ENCODE assay signal across 14 cellular contexts in the genomic region with DNA sequence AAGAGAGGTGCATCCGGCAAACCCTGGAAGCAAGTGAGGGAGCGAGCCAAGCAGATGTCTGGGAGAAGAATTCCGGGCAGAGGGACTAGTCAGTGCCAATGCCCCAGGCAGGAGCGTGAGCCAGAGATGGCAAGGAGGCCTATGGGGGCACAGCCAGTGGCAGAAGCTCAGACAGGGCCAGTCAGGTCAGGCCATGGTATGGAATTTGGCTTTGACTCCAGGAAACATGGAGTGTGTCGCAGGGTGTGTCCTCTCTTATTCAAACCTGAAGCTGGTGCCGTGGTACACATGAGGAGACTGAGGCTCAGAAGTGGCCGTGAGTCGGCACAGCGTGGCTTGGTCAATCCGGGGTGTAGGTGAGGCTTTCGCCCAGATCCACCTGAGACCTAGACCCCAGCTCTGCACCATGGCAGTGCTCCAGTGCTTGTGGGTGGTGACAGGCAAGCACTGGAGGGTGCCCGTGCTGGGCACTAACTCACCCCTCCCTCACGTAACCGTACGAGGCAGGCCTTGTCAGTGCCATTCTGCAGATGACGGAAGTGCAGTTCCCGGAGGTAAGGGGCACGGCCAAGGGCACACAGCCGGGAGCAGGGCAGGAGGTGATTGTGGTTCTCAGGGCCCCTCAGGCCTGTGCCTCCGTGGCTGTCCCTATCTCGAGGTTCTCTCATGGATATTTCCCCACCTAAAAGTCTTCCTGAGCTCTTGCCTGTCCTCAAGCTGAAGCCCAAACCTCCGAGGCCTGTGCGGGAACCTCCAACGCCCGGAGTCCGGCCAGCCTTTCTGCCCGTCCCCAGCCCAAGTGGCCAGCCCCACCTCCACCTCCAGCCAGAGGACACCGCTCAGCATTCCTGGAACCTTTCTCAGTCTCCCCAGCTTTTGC. TPM values are rescaled to one million over a fixed set of nuclear protein-coding genes. Genes with fewer than 3 reads are reported as not detected.
DNase-seq lines count a peak whose midpoint lies in the region; ATAC-seq, FAIRE-seq and TF ChIP-seq lines count a peak whose summit lies in the region.
"Had no signal": no experiment of that assay in that cellular context is flagged by ENCODE, and none has a peak within 500 bp of the region (broad histone marks: within the 10 kb centered on the region; RNA-seq: fewer than 3 reads in every experiment).

No MANE protein-coding gene starts in this region.

- no peaks in the 10 kb centered on the region for H3K27me3 Mint-ChIP-seq in CD8-positive, alpha-beta T cell (ENCODE audit: low read depth)
- H3K27me3 Mint-ChIP-seq in naive thymus-derived CD8-positive, alpha-beta T cell = no peaks in the 10 kb centered on the region
- H3K27me3 Mint-ChIP-seq: activated T-helper 17 cell treated with anti-CD3 and anti-CD28 coated beads, Interleukin-2, amount 50 U/mL, for 72 hours had no signal

- no peak for TF ChIP-seq RAD21 in K562 (CRISPR knock-in tag; conservative IDR thresholded peaks at IDR 0.05 in 1 of 2, IDR thresholded peaks at IDR 0.05 in 1 of 2)

- no peaks in the 10 kb centered on the region for H4K20me1 ChIP-seq in K562 (replicated peaks; ENCODE audit: control insufficient read depth, insufficient read depth, low read length)

- no peak overlapping the region for H3K27ac ChIP-seq in CD8-positive, alpha-beta T cell (ENCODE audit: low read depth, low read length)
- H3K27ac ChIP-seq in K562 (ENCODE audit: extremely low read depth, low read depth, low read length) = no peak overlapping the region; the same call in 2 of the 3 replicates
- H3K27ac ChIP-seq: SK-N-MC had no signal

- TF ChIP-seq EP300 in K562 (IDR thresholded peaks at IDR 0.05; ENCODE audit: low read length) = no peak

- H3K4me3 ChIP-seq in CD8-positive, alpha-beta T cell (ENCODE audit: low read depth, low read length) = no peak overlapping the region
- H3K4me3 ChIP-seq in K562 = no peak overlapping the region
- H3K4me3 ChIP-seq: esophagus muscularis mucosa, SK-N-MC had no signal

- 86% methylated on average over 28 of the region's 28 CpGs for WGBS in K562 (ENCODE audit: insufficient coverage, low coverage, missing lambda C conversion rate)

- no peak for FAIRE-seq in K562 (lab: Jason Lieb, UNC)

- H3K4me1 ChIP-seq in CD8-positive, alpha-beta T cell (ENCODE audit: insufficient read depth, low read length) = peaks cover 42% of the 10 kb centered on the region
- H3K4me1 ChIP-seq in K562 (replicated peaks in 1 of 2; ENCODE audit: control insufficient read depth in 2 of 2, insufficient read depth in 2 of 2, low read length in 2 of 2) = peaks cover 25 to 52% of the 10 kb centered on the region in 2 experiments

- POLR2A ChIA-PET in CD8-positive, alpha-beta T cell (lab: Charles Lee) = interaction anchor here (2.7 kb wide), 1 partner anchor 11 kb away, joined by 14 read pairs; no protein-coding TSS in a partner anchor
- POLR2A ChIA-PET in K562 (lab: Yijun Ruan, JAX) = interaction anchor here (0.5 to 1.9 kb wide), 5 partner anchors 8 to 230 kb away, joined by 3 to 8 read pairs (median 3); no protein-coding TSS in a partner anchor
- POLR2A ChIA-PET in naive thymus-derived CD8-positive, alpha-beta T cell (lab: Charles Lee) = interaction anchor here (0.9 to 11.0 kb wide), 6 partner anchors 8 to 20 kb away, joined by 3 to 147 read pairs (median 5); partner anchors contain the start of gene SPI1

- intact Hi-C loops in CD8-positive, alpha-beta T cell (cut with DNase I, micrococcal nuclease) = no loop called here
- intact Hi-C loops in K562 (cut with micrococcal nuclease) = no loop called here

- no peaks in the 10 kb centered on the region for H3K36me3 ChIP-seq in CD8-positive, alpha-beta T cell (ENCODE audit: insufficient read depth, low read length)
- no peaks in the 10 kb centered on the region for H3K36me3 ChIP-seq in K562 (ENCODE audit: control insufficient read depth, insufficient read depth, low read length)
- H3K36me3 ChIP-seq: esophagus muscularis mucosa had no signal

- in situ Hi-C loops in K562 (cut with MboI) = no loop called here

- H3K9me1 ChIP-seq in K562 (ENCODE audit: control insufficient read depth, insufficient read depth, low read length) = no peaks in the 10 kb centered on the region

- ATAC-seq in CD8-positive, alpha-beta T cell = no peak
- no peak for ATAC-seq in K562
- ATAC-seq in naive thymus-derived CD8-positive, alpha-beta T cell = no peak
- no peak for ATAC-seq in HG02852 (IDR thresholded peaks at IDR 0.05; ENCODE audit: unreplicated experiment)
- ATAC-seq: activated T-helper 17 cell treated with anti-CD3 and anti-CD28 coated beads, Interleukin-2, amount 50 U/mL, for 72 hours had no signal

- no peak overlapping the region for H3K27ac Mint-ChIP-seq in CD8-positive, alpha-beta T cell
- peak overlapping the region in 6 of 10 donors; percentile 25 to 83 (median 62) for H3K27ac Mint-ChIP-seq in naive thymus-derived CD8-positive, alpha-beta T cell
- H3K27ac Mint-ChIP-seq: activated T-helper 17 cell treated with anti-CD3 and anti-CD28 coated beads, Interleukin-2, amount 50 U/mL, for 72 hours had no signal

- H3K4me1 Mint-ChIP-seq in CD8-positive, alpha-beta T cell (ENCODE audit: low read depth) = peaks cover 47% of the 10 kb centered on the region
- peaks cover 16 to 61% (median 46%) of the 10 kb centered on the region in 4 donors for H3K4me1 Mint-ChIP-seq in naive thymus-derived CD8-positive, alpha-beta T cell
- H3K4me1 Mint-ChIP-seq: activated T-helper 17 cell treated with anti-CD3 and anti-CD28 coated beads, Interleukin-2, amount 50 U/mL, for 72 hours had no signal

- no peaks in the 10 kb centered on the region for H3K27me3 ChIP-seq in CD8-positive, alpha-beta T cell (ENCODE audit: insufficient read depth, low read length)
- H3K27me3 ChIP-seq in K562 (ENCODE audit: control insufficient read depth in 2 of 2, insufficient read depth in 2 of 2, low read length in 2 of 2) = no peaks in the 10 kb centered on the region
- H3K27me3 ChIP-seq: esophagus muscularis mucosa had no signal

- no peaks in the 10 kb centered on the region for H3K9me3 ChIP-seq in CD8-positive, alpha-beta T cell (ENCODE audit: low read length)
- H3K9me3 ChIP-seq in K562 (replicated peaks; ENCODE audit: control insufficient read depth, insufficient read depth, low read depth, low read length) = no peaks in the 10 kb centered on the region
- H3K9me3 ChIP-seq: esophagus muscularis mucosa had no signal

- H3K4me3 Mint-ChIP-seq in CD8-positive, alpha-beta T cell = peak overlapping the region; percentile 66
- peak overlapping the region in 9 of 10 donors; percentile 26 to 86 (median 76) for H3K4me3 Mint-ChIP-seq in naive thymus-derived CD8-positive, alpha-beta T cell
- H3K4me3 Mint-ChIP-seq: activated T-helper 17 cell treated with anti-CD3 and anti-CD28 coated beads, Interleukin-2, amount 50 U/mL, for 72 hours had no signal

- H3K9me3 Mint-ChIP-seq in CD8-positive, alpha-beta T cell = no peaks in the 10 kb centered on the region
- H3K9me3 Mint-ChIP-seq in naive thymus-derived CD8-positive, alpha-beta T cell = no peaks in the 10 kb centered on the region
- H3K9me3 Mint-ChIP-seq: activated T-helper 17 cell treated with anti-CD3 and anti-CD28 coated beads, Interleukin-2, amount 50 U/mL, for 72 hours had no signal

- CTCF ChIA-PET in CD8-positive, alpha-beta T cell (lab: Charles Lee) = interaction anchor here (2.6 to 15.9 kb wide), 3 partner anchors 11 to 22 kb away, joined by 10 to 175 read pairs (median 21); no protein-coding TSS in a partner anchor
- CTCF ChIA-PET in K562 (lab: Yijun Ruan, JAX; ENCODE audit: low intra/inter-chr PET ratio) = no interaction called here

- peak overlapping the region in 1 of 2 experiments; percentile 80; a peak in 2 of 4 replicates for H3K9ac ChIP-seq in K562 (ENCODE audit: insufficient read depth in 1 of 2, low read depth in 2 of 2, low read length in 2 of 2)

- no peaks in the 10 kb centered on the region for H3K79me2 ChIP-seq in K562 (ENCODE audit: control insufficient read depth, insufficient read depth, low read length)

- H3K4me2 ChIP-seq in K562 (ENCODE audit: insufficient read depth, low read length) = no peak overlapping the region

- TF ChIP-seq POLR2A in K562 (conservative IDR thresholded peaks at IDR 0.05) = no peak

- DNase-seq in CD8-positive, alpha-beta T cell = no peak
- DNase-seq in K562 (ENCODE audit: extremely low read depth in 1 of 4, low spot score in 3 of 4) = peak in 1 of 4 experiments; percentile 3
- DNase-seq in naive thymus-derived CD8-positive, alpha-beta T cell = no peak
- no peak for DNase-seq in DMS53 treated with DMSO at 0.1 percent for 48 hours (lab: John Stamatoyannopoulos, UW; ENCODE audit: unreplicated experiment)
- no peak for DNase-seq in mesenteric fat pad (ENCODE audit: low spot score)
- DNase-seq: GDM1, Karpas-422, NCI-H187 had no signal

- TF ChIP-seq CTCF in CD8-positive, alpha-beta T cell (IDR thresholded peaks at IDR 0.05) = no peak
- no peak for TF ChIP-seq CTCF in K562 (IDR thresholded peaks at IDR 0.05 in 2 of 3, conservative IDR thresholded peaks at IDR 0.05 in 1 of 3; ENCODE audit: insufficient read depth in 2 of 3, low read depth in 1 of 3, low read length in 3 of 3)

- H3K36me3 Mint-ChIP-seq in CD8-positive, alpha-beta T cell = no peaks in the 10 kb centered on the region
- no peaks in the 10 kb centered on the region for H3K36me3 Mint-ChIP-seq in naive thymus-derived CD8-positive, alpha-beta T cell

- no TSS peak for BruUV-seq in K562 (replicated peaks; lab: Mats Ljungman, UMichigan)

- H2AFZ ChIP-seq in K562 (ENCODE audit: low read depth, low read length) = peak overlapping the region; percentile 57; the same call in 1 of the 2 replicates

RNA-seq across cellular contexts. Expression of gene SPI1, which starts 10.6 kb away (rescaled TPM):
- total RNA-seq in CD8-positive, alpha-beta T cell = 1 to 10 TPM in 1 of 2 experiments, under 1 TPM in 1; 0.58 to 1.1 TPM
- 12.0 and 16.1 TPM in 2 replicates for total RNA-seq in K562 (2011; cell fraction: chromatin; rRNA removed; ENCODE audit: low replicate concordance)
- 11.0 and 11.2 TPM in 2 replicates for total RNA-seq in K562 (2011; cell fraction: nucleolus; rRNA removed)
- 18.0 and 31.5 TPM in 2 replicates for total RNA-seq in K562 (2011; cell fraction: nucleoplasm; rRNA removed)
- total RNA-seq in K562 (2014; rRNA removed) = 23.4 and 32.6 TPM in 2 replicates
- total RNA-seq in K562 (2014; rRNA removed; fragmentation: Illumina TruSeq; extraction: Trizol) = 2.8 and 3.2 TPM in 2 replicates
- 10.3 and 12.5 TPM in 2 replicates for total RNA-seq in K562 (2015; rRNA removed; fragmentation: Illumina TruSeq; extraction: Trizol)
- 30.7 and 33.7 TPM in 2 replicates for total RNA-seq in K562 (2021)
- polyA plus RNA-seq in K562 (2011; rRNA removed) = 8.6 and 28.6 TPM in 2 replicates
- 28.0 and 35.1 TPM in 2 replicates for polyA plus RNA-seq in K562 (2011; cell fraction: cytosol; rRNA removed)
- polyA plus RNA-seq in K562 (2011; cell fraction: nucleus; rRNA removed) = 24.3 and 25.6 TPM in 2 replicates
- polyA plus RNA-seq in K562 (2012) = 20.6 and 54.3 TPM in 2 replicates
- polyA plus RNA-seq in K562 (2014; fragmentation: Illumina TruSeq; extraction: Trizol) = 16.0 and 32.1 TPM in 2 replicates
- under 1 TPM; 0.10 to 0.11 TPM for polyA plus RNA-seq in K562 (2014; fragmentation: Nextera tagmentation; extraction: Ambion mirVana)
- polyA plus RNA-seq in K562 (2014; rRNA removed) = 16.2 and 21.9 TPM in 2 replicates
- 21.0 and 25.6 TPM in 2 replicates for polyA minus RNA-seq in K562 (2011; rRNA and poly(A)+ RNA removed)
- polyA minus RNA-seq in K562 (2011; cell fraction: cytosol; rRNA and poly(A)+ RNA removed) = 22.7 and 32.9 TPM in 2 replicates
- 6.5 and 12.0 TPM in 2 replicates for polyA minus RNA-seq in K562 (2011; cell fraction: nucleus; rRNA and poly(A)+ RNA removed)
- 1 to 10 TPM; 3.4 to 4.7 TPM for total RNA-seq in naive thymus-derived CD8-positive, alpha-beta T cell
- polyA plus RNA-seq in naive thymus-derived CD8-positive, alpha-beta T cell = not detected
- total RNA-seq in mesenteric fat pad = 74.7 TPM
- total RNA-seq: myocyte had no signal
- polyA plus RNA-seq: BJ had no signal

RNA-seq across cellular contexts. Expression of gene SLC39A13, which starts 19.5 kb away (rescaled TPM):
- 10 to 100 TPM; 34.0 to 34.6 TPM for total RNA-seq in CD8-positive, alpha-beta T cell
- total RNA-seq in K562 (2011; cell fraction: chromatin; rRNA removed; ENCODE audit: low replicate concordance) = 14.7 and 58.9 TPM in 2 replicates
- 52.1 and 58.4 TPM in 2 replicates for total RNA-seq in K562 (2011; cell fraction: nucleolus; rRNA removed)
- total RNA-seq in K562 (2011; cell fraction: nucleoplasm; rRNA removed) = 29.8 and 30.5 TPM in 2 replicates
- 9.5 and 14.0 TPM in 2 replicates for total RNA-seq in K562 (2014; rRNA removed)
- total RNA-seq in K562 (2014; rRNA removed; fragmentation: Illumina TruSeq; extraction: Trizol) = 0.61 and 1.3 TPM in 2 replicates
- total RNA-seq in K562 (2015; rRNA removed; fragmentation: Illumina TruSeq; extraction: Trizol) = 3.2 TPM in 2 replicates
- 10.9 TPM in 2 replicates for total RNA-seq in K562 (2021)
- 6.7 and 10.2 TPM in 2 replicates for polyA plus RNA-seq in K562 (2011; rRNA removed)
- 11.1 and 20.7 TPM in 2 replicates for polyA plus RNA-seq in K562 (2011; cell fraction: cytosol; rRNA removed)
- polyA plus RNA-seq in K562 (2011; cell fraction: nucleus; rRNA removed) = 75.5 and 90.8 TPM in 2 replicates
- polyA plus RNA-seq in K562 (2012) = 7.4 and 23.7 TPM in 2 replicates
- 2.8 and 7.3 TPM in 2 replicates for polyA plus RNA-seq in K562 (2014; fragmentation: Illumina TruSeq; extraction: Trizol)
- under 1 TPM; 0.17 to 0.24 TPM for polyA plus RNA-seq in K562 (2014; fragmentation: Nextera tagmentation; extraction: Ambion mirVana)
- polyA plus RNA-seq in K562 (2014; rRNA removed) = 14.4 and 15.9 TPM in 2 replicates
- 1.3 and 1.6 TPM in 2 replicates for polyA minus RNA-seq in K562 (2011; rRNA and poly(A)+ RNA removed)
- polyA minus RNA-seq in K562 (2011; cell fraction: cytosol; rRNA and poly(A)+ RNA removed) = 3.2 and 7.4 TPM in 2 replicates
- polyA minus RNA-seq in K562 (2011; cell fraction: nucleus; rRNA and poly(A)+ RNA removed) = 10.1 and 12.0 TPM in 2 replicates
- total RNA-seq in naive thymus-derived CD8-positive, alpha-beta T cell = 10 to 100 TPM; 63.2 to 63.9 TPM
- 10 to 100 TPM; 23.8 to 41.9 (median 24.4) TPM for polyA plus RNA-seq in naive thymus-derived CD8-positive, alpha-beta T cell
- 49.7 TPM for total RNA-seq in mesenteric fat pad

RNA-seq across cellular contexts. Expression of gene MYBPC3, which starts 36.4 kb away (rescaled TPM):
- total RNA-seq in CD8-positive, alpha-beta T cell = not detected
- 0.12 TPM in 1 of 2 replicates, not detected in the other for total RNA-seq in K562 (2011; cell fraction: chromatin; rRNA removed; ENCODE audit: low replicate concordance)
- 0.13 TPM in 1 of 2 replicates, not detected in the other for total RNA-seq in K562 (2011; cell fraction: nucleolus; rRNA removed)
- 0.07 TPM in 1 of 2 replicates, not detected in the other for total RNA-seq in K562 (2011; cell fraction: nucleoplasm; rRNA removed)
- total RNA-seq in K562 (2014; rRNA removed) = not detected in 2 replicates
- not detected in 2 replicates for total RNA-seq in K562 (2014; rRNA removed; fragmentation: Illumina TruSeq; extraction: Trizol)
- total RNA-seq in K562 (2015; rRNA removed; fragmentation: Illumina TruSeq; extraction: Trizol) = not detected in 2 replicates
- not detected in 2 replicates for total RNA-seq in K562 (2021)
- polyA plus RNA-seq in K562 (2011; rRNA removed) = 0.07 TPM in 1 of 2 replicates, not detected in the other
- polyA plus RNA-seq in K562 (2011; cell fraction: cytosol; rRNA removed) = 0.03 and 0.04 TPM in 2 replicates
- polyA plus RNA-seq in K562 (2011; cell fraction: nucleus; rRNA removed) = 0.13 and 0.31 TPM in 2 replicates
- polyA plus RNA-seq in K562 (2012) = 0.06 TPM in 1 of 2 replicates, not detected in the other
- polyA plus RNA-seq in K562 (2014; fragmentation: Illumina TruSeq; extraction: Trizol) = not detected in 2 replicates
- polyA plus RNA-seq in K562 (2014; fragmentation: Nextera tagmentation; extraction: Ambion mirVana) = not detected
- polyA plus RNA-seq in K562 (2014; rRNA removed) = 0.01 TPM in 1 of 2 replicates, not detected in the other
- not detected in 2 replicates for polyA minus RNA-seq in K562 (2011; rRNA and poly(A)+ RNA removed)
- not detected in 2 replicates for polyA minus RNA-seq in K562 (2011; cell fraction: cytosol; rRNA and poly(A)+ RNA removed)
- polyA minus RNA-seq in K562 (2011; cell fraction: nucleus; rRNA and poly(A)+ RNA removed) = not detected in 2 replicates
- under 1 TPM in 1 of 2 experiments, not detected in 1; 0.16 TPM for total RNA-seq in naive thymus-derived CD8-positive, alpha-beta T cell
- not detected for polyA plus RNA-seq in naive thymus-derived CD8-positive, alpha-beta T cell
- total RNA-seq in mesenteric fat pad = 0.48 TPM
- total RNA-seq: activated T-helper 17 cell treated with anti-CD3 and anti-CD28 coated beads, Interleukin-2, amount 50 U/mL, for 72 hours; myocyte had no signal
- polyA plus RNA-seq: BJ had no signal

RNA-seq across cellular contexts. Expression of gene PSMC3, which starts 37.3 kb away (rescaled TPM):
- 10 to 100 TPM; 58.1 to 63.4 TPM for total RNA-seq in CD8-positive, alpha-beta T cell
- total RNA-seq in K562 (2011; cell fraction: chromatin; rRNA removed; ENCODE audit: low replicate concordance) = 145 and 204 TPM in 2 replicates
- 116 and 126 TPM in 2 replicates for total RNA-seq in K562 (2011; cell fraction: nucleolus; rRNA removed)
- 96.6 and 141 TPM in 2 replicates for total RNA-seq in K562 (2011; cell fraction: nucleoplasm; rRNA removed)
- total RNA-seq in K562 (2014; rRNA removed) = 222 and 237 TPM in 2 replicates
- 311 and 382 TPM in 2 replicates for total RNA-seq in K562 (2014; rRNA removed; fragmentation: Illumina TruSeq; extraction: Trizol)
- total RNA-seq in K562 (2015; rRNA removed; fragmentation: Illumina TruSeq; extraction: Trizol) = 292 and 301 TPM in 2 replicates
- total RNA-seq in K562 (2021) = 189 and 211 TPM in 2 replicates
- 126 and 240 TPM in 2 replicates for polyA plus RNA-seq in K562 (2011; rRNA removed)
- polyA plus RNA-seq in K562 (2011; cell fraction: cytosol; rRNA removed) = 134 and 180 TPM in 2 replicates
- 72.2 and 75.9 TPM in 2 replicates for polyA plus RNA-seq in K562 (2011; cell fraction: nucleus; rRNA removed)
- 229 and 337 TPM in 2 replicates for polyA plus RNA-seq in K562 (2012)
- 324 and 393 TPM in 2 replicates for polyA plus RNA-seq in K562 (2014; fragmentation: Illumina TruSeq; extraction: Trizol)
- 10 to 100 TPM; 44.3 to 98.5 TPM for polyA plus RNA-seq in K562 (2014; fragmentation: Nextera tagmentation; extraction: Ambion mirVana)
- polyA plus RNA-seq in K562 (2014; rRNA removed) = 262 and 265 TPM in 2 replicates
- 357 and 499 TPM in 2 replicates for polyA minus RNA-seq in K562 (2011; rRNA and poly(A)+ RNA removed)
- polyA minus RNA-seq in K562 (2011; cell fraction: cytosol; rRNA and poly(A)+ RNA removed) = 72.6 and 83.1 TPM in 2 replicates
- polyA minus RNA-seq in K562 (2011; cell fraction: nucleus; rRNA and poly(A)+ RNA removed) = 50.2 and 64.0 TPM in 2 replicates
- 10 to 100 TPM; 58.4 to 60.0 TPM for total RNA-seq in naive thymus-derived CD8-positive, alpha-beta T cell
- polyA plus RNA-seq in naive thymus-derived CD8-positive, alpha-beta T cell = 100 to 1,000 TPM in 1 of 3 donors, 10 to 100 TPM in 2; 91.5 to 106 (median 94.0) TPM
- 116 TPM for total RNA-seq in mesenteric fat pad

RNA-seq across cellular contexts. Expression of gene RAPSN, which starts 60.0 kb away (rescaled TPM):
- total RNA-seq in CD8-positive, alpha-beta T cell = under 1 TPM; 0.84 to 0.94 TPM
- total RNA-seq in K562 (2011; cell fraction: chromatin; rRNA removed; ENCODE audit: low replicate concordance) = not detected in 2 replicates
- not detected in 2 replicates for total RNA-seq in K562 (2011; cell fraction: nucleolus; rRNA removed)
- total RNA-seq in K562 (2011; cell fraction: nucleoplasm; rRNA removed) = not detected in 2 replicates
- total RNA-seq in K562 (2014; rRNA removed) = not detected in 2 replicates
- total RNA-seq in K562 (2014; rRNA removed; fragmentation: Illumina TruSeq; extraction: Trizol) = not detected in 2 replicates
- 0.11 TPM in 1 of 2 replicates, not detected in the other for total RNA-seq in K562 (2015; rRNA removed; fragmentation: Illumina TruSeq; extraction: Trizol)
- total RNA-seq in K562 (2021) = 0.13 TPM in 1 of 2 replicates, not detected in the other
- 0.06 TPM in 1 of 2 replicates, not detected in the other for polyA plus RNA-seq in K562 (2011; rRNA removed)
- polyA plus RNA-seq in K562 (2011; cell fraction: cytosol; rRNA removed) = 0.04 TPM in 1 of 2 replicates, not detected in the other
- polyA plus RNA-seq in K562 (2011; cell fraction: nucleus; rRNA removed) = not detected in 2 replicates
- 0.14 TPM in 1 of 2 replicates, not detected in the other for polyA plus RNA-seq in K562 (2012)
- not detected in 2 replicates for polyA plus RNA-seq in K562 (2014; fragmentation: Illumina TruSeq; extraction: Trizol)
- polyA plus RNA-seq in K562 (2014; fragmentation: Nextera tagmentation; extraction: Ambion mirVana) = not detected
- not detected in 2 replicates for polyA plus RNA-seq in K562 (2014; rRNA removed)
- polyA minus RNA-seq in K562 (2011; rRNA and poly(A)+ RNA removed) = not detected in 2 replicates
- not detected in 2 replicates for polyA minus RNA-seq in K562 (2011; cell fraction: cytosol; rRNA and poly(A)+ RNA removed)
- polyA minus RNA-seq in K562 (2011; cell fraction: nucleus; rRNA and poly(A)+ RNA removed) = not detected in 2 replicates
- total RNA-seq in naive thymus-derived CD8-positive, alpha-beta T cell = 1 to 10 TPM; 1.3 to 1.5 TPM
- not detected for polyA plus RNA-seq in naive thymus-derived CD8-positive, alpha-beta T cell
- 0.55 TPM for total RNA-seq in mesenteric fat pad
